ENCODE assay signal across 2 cellular contexts in the genomic region with DNA sequence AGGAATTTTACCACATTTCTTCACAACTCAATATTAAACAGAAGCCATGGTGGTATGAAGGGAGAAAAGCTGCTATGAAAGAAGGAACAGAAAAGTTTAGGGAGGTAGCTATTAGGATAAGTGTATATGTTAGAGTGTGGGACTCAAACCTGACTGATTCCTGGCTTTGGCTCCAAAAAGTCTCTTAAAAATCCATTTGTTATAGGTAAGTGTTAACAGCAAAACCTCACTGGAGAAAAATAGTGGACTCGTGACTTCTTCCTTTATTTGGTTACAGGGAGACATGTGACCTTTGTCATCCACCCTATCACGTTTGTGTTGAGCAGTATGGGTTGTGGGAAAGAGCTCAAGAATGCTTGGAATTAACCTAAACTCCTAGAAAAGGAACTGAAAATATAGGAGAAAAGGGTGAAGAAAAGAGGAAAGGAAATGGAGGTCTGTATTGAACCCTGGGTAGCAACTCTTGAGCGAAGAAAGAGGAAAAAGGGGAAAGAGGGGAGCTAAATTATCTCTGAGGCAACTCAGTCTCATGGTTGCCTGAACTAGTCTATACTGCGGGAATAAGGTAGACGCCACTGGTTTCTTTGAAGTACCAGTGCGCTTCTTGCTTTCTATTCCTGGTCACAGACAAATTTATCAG.
TF ChIP-seq lines count a peak whose summit lies in the region.

No MANE protein-coding gene starts in this region.

TF ChIP-seq in A549, 52 proteins besides CTCF, POLR2A, EP300 and RAD21 (continued from another document):
- TF ChIP-seq, protein P1, sequence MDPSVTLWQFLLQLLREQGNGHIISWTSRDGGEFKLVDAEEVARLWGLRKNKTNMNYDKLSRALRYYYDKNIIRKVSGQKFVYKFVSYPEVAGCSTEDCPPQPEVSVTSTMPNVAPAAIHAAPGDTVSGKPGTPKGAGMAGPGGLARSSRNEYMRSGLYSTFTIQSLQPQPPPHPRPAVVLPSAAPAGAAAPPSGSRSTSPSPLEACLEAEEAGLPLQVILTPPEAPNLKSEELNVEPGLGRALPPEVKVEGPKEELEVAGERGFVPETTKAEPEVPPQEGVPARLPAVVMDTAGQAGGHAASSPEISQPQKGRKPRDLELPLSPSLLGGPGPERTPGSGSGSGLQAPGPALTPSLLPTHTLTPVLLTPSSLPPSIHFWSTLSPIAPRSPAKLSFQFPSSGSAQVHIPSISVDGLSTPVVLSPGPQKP (IDR thresholded peaks at IDR 0.05; ENCODE audit: low read depth, low read length) = no peak
- TF ChIP-seq CEBPB (IDR thresholded peaks at IDR 0.05) (no peak), ZFP36 (IDR thresholded peaks at IDR 0.05; ENCODE audit: borderline replicate concordance, partially characterized antibody) (no peak), ESRRA (IDR thresholded peaks at IDR 0.05; ENCODE audit: borderline replicate concordance, low read length) (no peak), RFX5 (IDR thresholded peaks at IDR 0.05) (no peak), BHLHE40 (IDR thresholded peaks at IDR 0.05; ENCODE audit: low read depth, low read length) (no peak), NPAS2 (CRISPR knock-in tag; IDR thresholded peaks at IDR 0.05; ENCODE audit: borderline replicate concordance) (no peak; the same call in 1 of the 2 replicates), EHMT2 (IDR thresholded peaks at IDR 0.05; ENCODE audit: low read depth) (no peak), GATA3 (IDR thresholded peaks at IDR 0.05; ENCODE audit: borderline replicate concordance) (no peak), ZSCAN20 (CRISPR knock-in tag; IDR thresholded peaks at IDR 0.05) (no peak), JUNB (IDR thresholded peaks at IDR 0.05) (no peak), FOXS1 (CRISPR knock-in tag; IDR thresholded peaks at IDR 0.05) (no peak), EHF (CRISPR knock-in tag; IDR thresholded peaks at IDR 0.05) (peak; percentile 24), KDM5A (IDR thresholded peaks at IDR 0.05) (no peak), TFCP2L1 (CRISPR knock-in tag; IDR thresholded peaks at IDR 0.05) (peak; percentile 96), HEYL (CRISPR knock-in tag; IDR thresholded peaks at IDR 0.05) (peak; percentile 14; the same call in 1 of the 2 replicates), ZC3H11A (IDR thresholded peaks at IDR 0.05) (no peak), HOXA7 (CRISPR knock-in tag; IDR thresholded peaks at IDR 0.05) (peak; percentile 95), MAZ (IDR thresholded peaks at IDR 0.05; ENCODE audit: borderline replicate concordance, low read depth, low read length) (no peak), CBX8 (IDR thresholded peaks at IDR 0.05) (no peak), NR3C1 (IDR thresholded peaks at IDR 0.05) (no peak), NFE2L2 (conservative IDR thresholded peaks at IDR 0.05; ENCODE audit: low read length) (no peak)
- TF ChIP-seq, protein P2, sequence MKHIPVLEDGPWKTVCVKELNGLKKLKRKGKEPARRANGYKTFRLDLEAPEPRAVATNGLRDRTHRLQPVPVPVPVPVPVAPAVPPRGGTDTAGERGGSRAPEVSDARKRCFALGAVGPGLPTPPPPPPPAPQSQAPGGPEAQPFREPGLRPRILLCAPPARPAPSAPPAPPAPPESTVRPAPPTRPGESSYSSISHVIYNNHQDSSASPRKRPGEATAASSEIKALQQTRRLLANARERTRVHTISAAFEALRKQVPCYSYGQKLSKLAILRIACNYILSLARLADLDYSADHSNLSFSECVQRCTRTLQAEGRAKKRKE (CRISPR knock-in tag; IDR thresholded peaks at IDR 0.05; ENCODE audit: low read depth) = peak; percentile 21
- TF ChIP-seq, protein P3, sequence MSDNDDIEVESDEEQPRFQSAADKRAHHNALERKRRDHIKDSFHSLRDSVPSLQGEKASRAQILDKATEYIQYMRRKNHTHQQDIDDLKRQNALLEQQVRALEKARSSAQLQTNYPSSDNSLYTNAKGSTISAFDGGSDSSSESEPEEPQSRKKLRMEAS (IDR thresholded peaks at IDR 0.05) = 0 out of 2 replicates have a peak, but pooled peaks have one; percentile 19
- TF ChIP-seq, protein P4, sequence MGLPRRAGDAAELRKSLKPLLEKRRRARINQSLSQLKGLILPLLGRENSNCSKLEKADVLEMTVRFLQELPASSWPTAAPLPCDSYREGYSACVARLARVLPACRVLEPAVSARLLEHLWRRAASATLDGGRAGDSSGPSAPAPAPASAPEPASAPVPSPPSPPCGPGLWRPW (IDR thresholded peaks at IDR 0.05) = no peak
- TF ChIP-seq, protein P5, sequence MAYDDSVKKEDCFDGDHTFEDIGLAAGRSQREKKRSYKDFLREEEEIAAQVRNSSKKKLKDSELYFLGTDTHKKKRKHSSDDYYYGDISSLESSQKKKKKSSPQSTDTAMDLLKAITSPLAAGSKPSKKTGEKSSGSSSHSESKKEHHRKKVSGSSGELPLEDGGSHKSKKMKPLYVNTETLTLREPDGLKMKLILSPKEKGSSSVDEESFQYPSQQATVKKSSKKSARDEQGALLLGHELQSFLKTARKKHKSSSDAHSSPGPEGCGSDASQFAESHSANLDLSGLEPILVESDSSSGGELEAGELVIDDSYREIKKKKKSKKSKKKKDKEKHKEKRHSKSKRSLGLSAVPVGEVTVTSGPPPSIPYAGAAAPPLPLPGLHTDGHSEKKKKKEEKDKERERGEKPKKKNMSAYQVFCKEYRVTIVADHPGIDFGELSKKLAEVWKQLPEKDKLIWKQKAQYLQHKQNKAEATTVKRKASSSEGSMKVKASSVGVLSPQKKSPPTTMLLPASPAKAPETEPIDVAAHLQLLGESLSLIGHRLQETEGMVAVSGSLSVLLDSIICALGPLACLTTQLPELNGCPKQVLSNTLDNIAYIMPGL (CRISPR knock-in tag; IDR thresholded peaks at IDR 0.05; ENCODE audit: borderline replicate concordance) = peak; percentile 76

TF ChIP-seq in WTC11, 78 proteins besides CTCF, POLR2A, EP300 and RAD21 (continued from another document):
- TF ChIP-seq, protein P6, sequence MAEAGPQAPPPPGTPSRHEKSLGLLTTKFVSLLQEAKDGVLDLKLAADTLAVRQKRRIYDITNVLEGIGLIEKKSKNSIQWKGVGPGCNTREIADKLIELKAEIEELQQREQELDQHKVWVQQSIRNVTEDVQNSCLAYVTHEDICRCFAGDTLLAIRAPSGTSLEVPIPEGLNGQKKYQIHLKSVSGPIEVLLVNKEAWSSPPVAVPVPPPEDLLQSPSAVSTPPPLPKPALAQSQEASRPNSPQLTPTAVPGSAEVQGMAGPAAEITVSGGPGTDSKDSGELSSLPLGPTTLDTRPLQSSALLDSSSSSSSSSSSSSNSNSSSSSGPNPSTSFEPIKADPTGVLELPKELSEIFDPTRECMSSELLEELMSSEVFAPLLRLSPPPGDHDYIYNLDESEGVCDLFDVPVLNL (CRISPR knock-in tag; IDR thresholded peaks at IDR 0.05; ENCODE audit: borderline replicate concordance, low read depth) = no peak
- TF ChIP-seq, protein P7, sequence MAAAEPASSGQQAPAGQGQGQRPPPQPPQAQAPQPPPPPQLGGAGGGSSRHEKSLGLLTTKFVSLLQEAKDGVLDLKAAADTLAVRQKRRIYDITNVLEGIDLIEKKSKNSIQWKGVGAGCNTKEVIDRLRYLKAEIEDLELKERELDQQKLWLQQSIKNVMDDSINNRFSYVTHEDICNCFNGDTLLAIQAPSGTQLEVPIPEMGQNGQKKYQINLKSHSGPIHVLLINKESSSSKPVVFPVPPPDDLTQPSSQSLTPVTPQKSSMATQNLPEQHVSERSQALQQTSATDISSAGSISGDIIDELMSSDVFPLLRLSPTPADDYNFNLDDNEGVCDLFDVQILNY (CRISPR knock-in tag; IDR thresholded peaks at IDR 0.05) = no peak
- TF ChIP-seq, protein P3 (CRISPR knock-in tag; IDR thresholded peaks at IDR 0.05) = no peak
